In the genomic region with DNA sequence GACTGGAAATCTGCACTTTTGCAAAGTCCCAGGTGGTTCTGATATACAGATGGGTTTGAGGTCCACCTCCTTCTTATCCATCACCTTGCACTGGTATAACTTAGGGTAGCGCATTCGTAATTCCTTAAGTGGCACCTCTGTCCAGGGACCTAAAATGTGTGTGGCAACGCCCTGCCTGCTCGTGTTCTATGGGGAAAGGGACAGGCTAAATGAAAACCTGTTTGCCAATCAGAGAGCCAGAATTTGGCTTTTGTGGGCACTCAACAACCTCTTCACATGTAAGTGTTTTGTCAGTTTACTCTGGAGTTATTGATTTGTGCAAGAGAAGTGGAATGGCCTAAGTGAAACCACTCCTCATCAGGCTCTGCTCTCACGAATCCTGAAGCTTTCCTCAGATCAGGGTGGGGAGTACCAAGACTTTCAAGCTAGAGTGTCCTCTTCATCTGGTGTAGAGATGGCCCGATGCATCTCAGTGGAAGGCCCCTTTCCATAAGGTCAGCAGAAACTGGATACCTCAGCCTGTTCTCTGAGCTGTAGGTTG, we compare ENCODE assay signal across 16 cellular contexts.
"Had no signal": no experiment of that assay in that cellular context is flagged by ENCODE, and none has a peak within 500 bp of the region (broad histone marks: within the 10 kb centered on the region; RNA-seq: fewer than 3 reads in every experiment).

No MANE protein-coding gene starts in this region.

- H3K4me1 ChIP-seq: uterus had no signal

- H3K36me3 ChIP-seq: heart left ventricle, neutrophil, right atrium auricular region, suprapubic skin, thyroid gland, uterus had no signal

- H3K4me3 ChIP-seq: dorsolateral prefrontal cortex, heart left ventricle, mucosa of descending colon, right atrium auricular region, smooth muscle cell, suprapubic skin, thyroid gland, uterus had no signal

- DNase-seq: cortex of kidney; dorsolateral prefrontal cortex; effector CD8-positive, alpha-beta T cell; heart left ventricle; hippocampal formation; left colon; mucosa of descending colon; naive thymus-derived CD8-positive, alpha-beta T cell; stimulated activated CD4-positive, alpha-beta T cell treated with anti-CD3 and anti-CD28 coated beads, Interleukin-2, amount 100 ng/mL, for 48 hours; stimulated activated naive CD8-positive, alpha-beta T cell treated with anti-CD3 and anti-CD28 coated beads, Interleukin-15, Interleukin-2, amounts not matched to agents 100 U/mL and 50 U/mL, for 24 hours; uterus had no signal

- H3K27ac ChIP-seq: dorsolateral prefrontal cortex, heart left ventricle, neutrophil, right atrium auricular region, suprapubic skin, thyroid gland, uterus had no signal

- ATAC-seq: heart left ventricle; left colon; mucosa of descending colon; naive thymus-derived CD8-positive, alpha-beta T cell; stimulated activated naive CD8-positive, alpha-beta T cell treated with anti-CD3 and anti-CD28 coated beads, Interleukin-15, Interleukin-2, amounts not matched to agents 100 U/mL and 50 U/mL, for 24 hours had no signal

- H3K9me3 ChIP-seq: heart left ventricle, mucosa of descending colon, neutrophil, right atrium auricular region, suprapubic skin, thyroid gland, uterus had no signal

- H3K27me3 ChIP-seq: right atrium auricular region, thyroid gland, uterus had no signal
